Comparison of ENCODE assay signal across 14 cellular contexts in genomic region chr10:132413226-132414205, GRCh38. TPM values are rescaled to one million over a fixed set of nuclear protein-coding genes. Genes with fewer than 3 reads are reported as not detected.
DNase-seq lines count a peak whose midpoint lies in the region; ATAC-seq and TF ChIP-seq lines count a peak whose summit lies in the region.
"Had no signal": no experiment of that assay in that cellular context is flagged by ENCODE, and none has a peak within 500 bp of the region (broad histone marks: within the 10 kb centered on the region; RNA-seq: fewer than 3 reads in every experiment).

No MANE protein-coding gene starts in this region.

- H3K4me1 ChIP-seq in GM23338 (ENCODE audit: insufficient read depth), result peaks cover 19% of the 10 kb centered on the region
- H3K4me1 ChIP-seq in breast epithelium, result peaks cover 2 to 40% of the 10 kb centered on the region in 2 donors
- peaks cover 27% of the 10 kb centered on the region for H3K4me1 ChIP-seq in rectal smooth muscle tissue (ENCODE audit: control insufficient read depth, insufficient read depth, low read length)

- no peak overlapping the region for H2AFZ ChIP-seq in GM23338
- H2AFZ ChIP-seq: PC-9 had no signal

- H3K4me3 ChIP-seq in GM23338 (no peak overlapping the region), breast epithelium (no peak overlapping the region), rectal smooth muscle tissue (ENCODE audit: low read length) (no peak overlapping the region)
- H3K4me3 ChIP-seq: PC-9 had no signal

- H3K27ac Mint-ChIP-seq in GM23338, result no peak overlapping the region; the same call in 1 of the 2 replicates
- H3K27ac Mint-ChIP-seq in T-helper 2 cell treated with Interferon-gamma antibody and Interleukin-4, amounts not matched to agents 5 μg/mL and 100 μg/mL, for 36 hours, result no peak overlapping the region

- peaks cover 48% of the 10 kb centered on the region for H3K4me1 Mint-ChIP-seq in GM23338
- H3K4me1 Mint-ChIP-seq in T-helper 2 cell treated with Interferon-gamma antibody and Interleukin-4, amounts not matched to agents 5 μg/mL and 100 μg/mL, for 36 hours (ENCODE audit: low read depth), result no peaks in the 10 kb centered on the region

- H3K9me2 ChIP-seq in GM23338 (ENCODE audit: insufficient read depth), result no peaks in the 10 kb centered on the region

- DNase-seq in GM23338 (ENCODE audit: low spot score) (no peak), breast epithelium (ENCODE audit: low spot score in 2 of 2) (no peak), cerebellum (ENCODE audit: low spot score) (no peak)
- DNase-seq in activated CD8-positive, alpha-beta memory T cell treated with anti-CD3 and anti-CD28 coated beads, Interleukin-2, amount 50 U/mL, for 48 hours, result no peak
- DNase-seq in T-helper 2 cell treated with Interferon-gamma antibody and Interleukin-4, amounts not matched to agents 5 μg/mL and 100 μg/mL, for 36 hours (ENCODE audit: low spot score), result no peak
- DNase-seq: activated CD4-positive, alpha-beta T cell treated with anti-CD3 and anti-CD28 coated beads, Interleukin-2, amount 50 U/mL, for 48 hours; activated gamma-delta T cell treated with Interleukin-2 at 50 U/mL for 16 hours; central memory CD4-positive, alpha-beta T cell; NCI-H446; PC-9 had no signal

- H3K4me3 Mint-ChIP-seq in GM23338, result no peak overlapping the region
- H3K4me3 Mint-ChIP-seq in T-helper 2 cell treated with Interferon-gamma antibody and Interleukin-4, amounts not matched to agents 5 μg/mL and 100 μg/mL, for 36 hours, result no peak overlapping the region
- H3K4me3 Mint-ChIP-seq: B cell had no signal

- 0 out of 2 replicates have a peak overlapping the region, but pooled peaks have one; percentile 9 for H3K27ac ChIP-seq in GM23338 (ENCODE audit: low read depth)
- peak overlapping the region; percentile 71 to 97 for H3K27ac ChIP-seq in breast epithelium
- H3K27ac ChIP-seq in layer of hippocampus (ENCODE audit: low read depth, low read length), result peak overlapping the region; percentile 25
- peak overlapping the region; percentile 37 for H3K27ac ChIP-seq in rectal smooth muscle tissue (ENCODE audit: low read depth, low read length)
- H3K27ac ChIP-seq: PC-9 had no signal

- TF ChIP-seq CTCF in GM23338 (conservative IDR thresholded peaks at IDR 0.05; ENCODE audit: low read depth in 2 of 2) (no peak), breast epithelium (IDR thresholded peaks at IDR 0.05) (no peak)

- no peak for TF ChIP-seq POLR2A in breast epithelium (IDR thresholded peaks at IDR 0.05)

- no peak overlapping the region for H3K9ac ChIP-seq in rectal smooth muscle tissue (ENCODE audit: low read length)

- H3F3A ChIP-seq in GM23338 (replicated peaks; ENCODE audit: low read depth), result 0 out of 2 replicates have a peak, but pooled peaks cover 3% of the 10 kb centered on the region

- no peaks in the 10 kb centered on the region; the same call in 2 of the 3 replicates for H3K36me3 Mint-ChIP-seq in GM23338 (ENCODE audit: low read depth)
- H3K36me3 Mint-ChIP-seq in T-helper 2 cell treated with Interferon-gamma antibody and Interleukin-4, amounts not matched to agents 5 μg/mL and 100 μg/mL, for 36 hours (ENCODE audit: low read depth), result no peaks in the 10 kb centered on the region

- no peaks in the 10 kb centered on the region for H3K9me3 Mint-ChIP-seq in GM23338
- no peaks in the 10 kb centered on the region for H3K9me3 Mint-ChIP-seq in T-helper 2 cell treated with Interferon-gamma antibody and Interleukin-4, amounts not matched to agents 5 μg/mL and 100 μg/mL, for 36 hours

- H3K9me3 ChIP-seq in breast epithelium, result no peaks in the 10 kb centered on the region

- no peaks in the 10 kb centered on the region for H3K79me2 ChIP-seq in GM23338 (replicated peaks; ENCODE audit: insufficient read depth)

- no peaks in the 10 kb centered on the region for H4K20me1 ChIP-seq in GM23338 (replicated peaks; ENCODE audit: insufficient read depth)

- intact Hi-C loops in breast epithelium (cut with DNase I; ENCODE audit: low total_unique reads), result no loop called here

- H3K36me3 ChIP-seq in GM23338 (ENCODE audit: insufficient read depth) (no peaks in the 10 kb centered on the region), breast epithelium (no peaks in the 10 kb centered on the region), rectal smooth muscle tissue (ENCODE audit: control insufficient read depth, insufficient read depth, low read length) (peaks cover 2% of the 10 kb centered on the region)

- H3K27me3 ChIP-seq in GM23338 (ENCODE audit: insufficient read depth), result no peaks in the 10 kb centered on the region
- H3K27me3 ChIP-seq in breast epithelium, result no peaks in the 10 kb centered on the region
- no peaks in the 10 kb centered on the region for H3K27me3 ChIP-seq in layer of hippocampus (ENCODE audit: control insufficient read depth, insufficient read depth, low read length)
- no peaks in the 10 kb centered on the region for H3K27me3 ChIP-seq in rectal smooth muscle tissue (ENCODE audit: control insufficient read depth, insufficient read depth, low read length)

- no peak overlapping the region for H3K4me2 ChIP-seq in GM23338
- H3K4me2 ChIP-seq: PC-9 had no signal

- no peak for ATAC-seq in GM23338
- no peak for ATAC-seq in HG03039 (IDR thresholded peaks at IDR 0.05; ENCODE audit: unreplicated experiment)

- peaks cover 21% of the 10 kb centered on the region for H3K27me3 Mint-ChIP-seq in GM23338 (ENCODE audit: insufficient read depth, low read depth, poor library complexity)
- H3K27me3 Mint-ChIP-seq in T-helper 2 cell treated with Interferon-gamma antibody and Interleukin-4, amounts not matched to agents 5 μg/mL and 100 μg/mL, for 36 hours (ENCODE audit: low read depth), result no peaks in the 10 kb centered on the region
- H3K27me3 Mint-ChIP-seq: B cell had no signal

TF ChIP-seq in GM23338, 12 proteins besides CTCF, POLR2A, EP300 and RAD21 (continues in another document):
- TF ChIP-seq STAT1 (IDR thresholded peaks at IDR 0.05; ENCODE audit: unreplicated experiment), result no peak
- TF ChIP-seq EZH2 (IDR thresholded peaks at IDR 0.05; ENCODE audit: low read depth, unreplicated experiment), result no peak
- no peak for TF ChIP-seq ZNF331 (CRISPR knock-in tag; IDR thresholded peaks at IDR 0.05; ENCODE audit: low read depth)
- TF ChIP-seq REST (IDR thresholded peaks at IDR 0.05; ENCODE audit: unreplicated experiment), result no peak

RNA-seq across cellular contexts. Expression of gene PWWP2B, which starts 16.5 kb away (rescaled TPM):
- 8.6 and 12.8 TPM in 2 replicates for total RNA-seq in GM23338 (2014; rRNA removed; shearing (Covaris generic))
- polyA plus RNA-seq in GM23338 (2016; fragmentation: Nextera tagmentation; extraction: Ambion mirVana), result 2.2 and 2.3 TPM in 2 replicates
- total RNA-seq in breast epithelium (10 to 100 TPM; 10.7 to 15.5 (median 13.4) TPM), cerebellum (4.7 TPM)

Comparison
In these comparisons a context has a peak if more than half of its experiments do, and no peak if none do; other contexts are left out.
1. H3K27ac ChIP-seq: peak in every context shown above with its lines; median percentile 84 in breast epithelium; 37 in rectal smooth muscle tissue; 25 in layer of hippocampus; 9 in GM23338.